Comparison of ENCODE assay signal across 8 cellular contexts in the genomic region with DNA sequence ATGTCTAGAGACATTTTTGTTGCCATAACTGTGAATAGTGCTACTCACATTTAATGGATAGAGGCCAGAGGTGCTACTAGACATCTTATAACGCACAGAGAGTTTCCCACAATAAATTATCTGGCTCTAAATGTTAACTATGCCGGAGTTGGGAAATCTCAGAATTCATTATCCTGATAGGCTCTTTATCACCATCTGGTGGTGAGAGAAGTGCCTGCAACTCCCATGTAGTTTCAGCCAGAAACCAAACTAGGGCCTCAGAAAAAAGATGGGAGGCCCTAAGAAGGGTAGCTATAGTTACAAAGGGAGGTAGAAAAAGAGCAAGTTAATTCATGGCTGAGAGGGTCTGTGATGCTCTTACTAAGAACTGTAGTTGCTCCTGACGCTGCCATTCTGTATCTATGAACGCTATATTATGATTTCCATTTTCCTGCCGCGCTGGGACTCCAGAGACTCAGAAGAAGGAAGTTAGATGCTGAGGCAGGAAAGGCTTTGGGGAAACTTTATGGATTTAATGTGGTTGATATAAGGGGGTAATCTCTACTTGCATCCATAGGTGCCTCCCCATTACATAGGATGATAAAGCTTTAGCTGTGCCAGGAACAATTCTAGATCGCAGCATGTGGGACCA. TPM values are rescaled to one million over a fixed set of nuclear protein-coding genes. Genes with fewer than 3 reads are reported as not detected.
DNase-seq lines count a peak whose midpoint lies in the region; ATAC-seq, FAIRE-seq and TF ChIP-seq lines count a peak whose summit lies in the region.

No MANE protein-coding gene starts in this region.

- peaks cover 19% of the 10 kb centered on the region for H3K4me1 Mint-ChIP-seq in activated CD8-positive, alpha-beta T cell treated with anti-CD3 and anti-CD28 coated beads for 36 hours (ENCODE audit: low read depth)

- H3K9me3 Mint-ChIP-seq in activated CD8-positive, alpha-beta T cell treated with anti-CD3 and anti-CD28 coated beads for 36 hours, result no peaks in the 10 kb centered on the region

- H3K27me3 ChIP-seq in fibroblast of lung (ENCODE audit: control insufficient read depth, insufficient read depth, low read length) (no peaks in the 10 kb centered on the region), neural cell (ENCODE audit: insufficient read depth, low read depth, low read length) (no peaks in the 10 kb centered on the region)

- H3K9me3 ChIP-seq in fibroblast of lung (ENCODE audit: control insufficient read depth, insufficient read depth, low read depth, low read length) (no peaks in the 10 kb centered on the region), neural cell (ENCODE audit: low read length) (no peaks in the 10 kb centered on the region)

- H4K20me1 ChIP-seq in fibroblast of lung (ENCODE audit: control insufficient read depth, extremely low read depth, insufficient read depth, low read length) (no peaks in the 10 kb centered on the region), neural cell (ENCODE audit: insufficient read depth) (no peaks in the 10 kb centered on the region)

- no peaks in the 10 kb centered on the region for H3K9me2 ChIP-seq in neural cell (ENCODE audit: insufficient read depth, low read length)

- DNase-seq in D721Med (ENCODE audit: insufficient read length, low spot score) (no peak), NCI-H2227 (lab: John Stamatoyannopoulos, UW; ENCODE audit: unreplicated experiment) (peak; percentile 71), fibroblast of lung (ENCODE audit: low read depth in 2 of 2) (peak; percentile 37 to 77)
- peak; percentile 64 for DNase-seq in activated CD8-positive, alpha-beta T cell treated with anti-CD3 and anti-CD28 coated beads for 36 hours

- CTCF ChIA-PET in activated CD8-positive, alpha-beta T cell treated with anti-CD3 and anti-CD28 coated beads for 36 hours (lab: Charles Lee), result interaction anchor here (0.7 to 6.1 kb wide), 46 partner anchors 10 to 343 kb away, joined by 3 to 88 read pairs (median 5); a partner anchor contains a TSS

- peak; percentile 44 for ATAC-seq in GM21390 (IDR thresholded peaks at IDR 0.05; ENCODE audit: unreplicated experiment)
- peak; percentile 88 for ATAC-seq in activated CD8-positive, alpha-beta T cell treated with anti-CD3 and anti-CD28 coated beads for 36 hours
- ATAC-seq in HG02840 (IDR thresholded peaks at IDR 0.05; ENCODE audit: low FRiP score, unreplicated experiment), result no peak
- ATAC-seq in GM21786 (IDR thresholded peaks at IDR 0.05; ENCODE audit: unreplicated experiment), result no peak

- H3K27ac Mint-ChIP-seq in activated CD8-positive, alpha-beta T cell treated with anti-CD3 and anti-CD28 coated beads for 36 hours, result peak overlapping the region; percentile 59

- H3K4me3 ChIP-seq in fibroblast of lung (replicated peaks in 1 of 4; ENCODE audit: control extremely low read depth in 1 of 4, insufficient read depth in 1 of 4, low read depth in 3 of 4, low read length in 4 of 4), result no peak overlapping the region
- no peak overlapping the region for H3K4me3 ChIP-seq in neural cell (ENCODE audit: low read length)

- peak; percentile 75 for TF ChIP-seq RAD21 in neural cell (conservative IDR thresholded peaks at IDR 0.05)

- H3K4me1 ChIP-seq in fibroblast of lung (ENCODE audit: control insufficient read depth, extremely low read depth, insufficient read depth, low read length), result no peaks in the 10 kb centered on the region

- H3K27me3 Mint-ChIP-seq in activated CD8-positive, alpha-beta T cell treated with anti-CD3 and anti-CD28 coated beads for 36 hours, result no peaks in the 10 kb centered on the region

- H3K4me2 ChIP-seq in fibroblast of lung (ENCODE audit: extremely low read depth, insufficient read depth, low read length) (no peak overlapping the region), neural cell (ENCODE audit: low read length) (no peak overlapping the region)

- intact Hi-C loops in activated CD8-positive, alpha-beta T cell treated with anti-CD3 and anti-CD28 coated beads for 36 hours (cut with micrococcal nuclease), result no loop called here

- peaks cover 2% of the 10 kb centered on the region for H3K36me3 Mint-ChIP-seq in activated CD8-positive, alpha-beta T cell treated with anti-CD3 and anti-CD28 coated beads for 36 hours (ENCODE audit: low read depth)

- H3K27ac ChIP-seq in fibroblast of lung (ENCODE audit: insufficient read depth, low read length) (no peak overlapping the region), neural cell (ENCODE audit: low read length) (no peak overlapping the region)

- H3F3A ChIP-seq in neural cell (ENCODE audit: insufficient read depth, low read length, poor library complexity, severe bottlenecking), result no peaks in the 10 kb centered on the region

- POLR2A ChIA-PET in activated CD8-positive, alpha-beta T cell treated with anti-CD3 and anti-CD28 coated beads for 36 hours (lab: Charles Lee), result interaction anchor here (0.6 to 1.7 kb wide), 3 partner anchors 10 to 672 kb away, joined by 3 to 6 read pairs (median 3); no protein-coding TSS in a partner anchor

- no peaks in the 10 kb centered on the region for H3K79me2 ChIP-seq in fibroblast of lung (ENCODE audit: control insufficient read depth, insufficient read depth, low read length)
- no peaks in the 10 kb centered on the region for H3K79me2 ChIP-seq in neural cell (replicated peaks; ENCODE audit: insufficient read depth, low read length)

- no peak for FAIRE-seq in D721Med (lab: Jason Lieb, UNC)

- H2AFZ ChIP-seq in fibroblast of lung (ENCODE audit: low read length) (no peak overlapping the region), neural cell (ENCODE audit: low read depth, low read length) (no peak overlapping the region)

- no peak overlapping the region for H3K4me3 Mint-ChIP-seq in activated CD8-positive, alpha-beta T cell treated with anti-CD3 and anti-CD28 coated beads for 36 hours

- TF ChIP-seq EP300 in neural cell (conservative IDR thresholded peaks at IDR 0.05; ENCODE audit: poor library complexity, severe bottlenecking), result no peak

- no peak overlapping the region for H3K9ac ChIP-seq in fibroblast of lung (ENCODE audit: insufficient read depth, low read length)
- H3K9ac ChIP-seq in neural cell (ENCODE audit: low read length), result no peak overlapping the region

- H3K36me3 ChIP-seq in fibroblast of lung (ENCODE audit: control insufficient read depth, insufficient read depth, low read length) (no peaks in the 10 kb centered on the region), neural cell (ENCODE audit: insufficient read depth, low read length) (no peaks in the 10 kb centered on the region)

- TF ChIP-seq CTCF in D721Med (IDR thresholded peaks at IDR 0.05; ENCODE audit: insufficient read depth, missing control alignments) (peak; percentile 84), fibroblast of lung (conservative IDR thresholded peaks at IDR 0.05 in 1 of 2, IDR thresholded peaks at IDR 0.05 in 1 of 2; ENCODE audit: low read depth in 1 of 2, low read length in 2 of 2) (peak; percentile 93 to 98), neural cell (IDR thresholded peaks at IDR 0.05; ENCODE audit: poor library complexity, severe bottlenecking) (peak; percentile 86)
- TF ChIP-seq CTCF in activated CD8-positive, alpha-beta T cell treated with anti-CD3 and anti-CD28 coated beads for 36 hours (IDR thresholded peaks at IDR 0.05), result peak; percentile 85

TF ChIP-seq in neural cell, 6 proteins besides CTCF, POLR2A, EP300 and RAD21:
- TF ChIP-seq TAF1 (IDR thresholded peaks at IDR 0.05; ENCODE audit: low read depth) (no peak), EZH2 (IDR thresholded peaks at IDR 0.05; ENCODE audit: borderline replicate concordance, insufficient read depth, low read length, poor library complexity, severe bottlenecking) (no peak), SMC3 (conservative IDR thresholded peaks at IDR 0.05; ENCODE audit: poor library complexity) (peak; percentile 88)
- TF ChIP-seq, protein P1, sequence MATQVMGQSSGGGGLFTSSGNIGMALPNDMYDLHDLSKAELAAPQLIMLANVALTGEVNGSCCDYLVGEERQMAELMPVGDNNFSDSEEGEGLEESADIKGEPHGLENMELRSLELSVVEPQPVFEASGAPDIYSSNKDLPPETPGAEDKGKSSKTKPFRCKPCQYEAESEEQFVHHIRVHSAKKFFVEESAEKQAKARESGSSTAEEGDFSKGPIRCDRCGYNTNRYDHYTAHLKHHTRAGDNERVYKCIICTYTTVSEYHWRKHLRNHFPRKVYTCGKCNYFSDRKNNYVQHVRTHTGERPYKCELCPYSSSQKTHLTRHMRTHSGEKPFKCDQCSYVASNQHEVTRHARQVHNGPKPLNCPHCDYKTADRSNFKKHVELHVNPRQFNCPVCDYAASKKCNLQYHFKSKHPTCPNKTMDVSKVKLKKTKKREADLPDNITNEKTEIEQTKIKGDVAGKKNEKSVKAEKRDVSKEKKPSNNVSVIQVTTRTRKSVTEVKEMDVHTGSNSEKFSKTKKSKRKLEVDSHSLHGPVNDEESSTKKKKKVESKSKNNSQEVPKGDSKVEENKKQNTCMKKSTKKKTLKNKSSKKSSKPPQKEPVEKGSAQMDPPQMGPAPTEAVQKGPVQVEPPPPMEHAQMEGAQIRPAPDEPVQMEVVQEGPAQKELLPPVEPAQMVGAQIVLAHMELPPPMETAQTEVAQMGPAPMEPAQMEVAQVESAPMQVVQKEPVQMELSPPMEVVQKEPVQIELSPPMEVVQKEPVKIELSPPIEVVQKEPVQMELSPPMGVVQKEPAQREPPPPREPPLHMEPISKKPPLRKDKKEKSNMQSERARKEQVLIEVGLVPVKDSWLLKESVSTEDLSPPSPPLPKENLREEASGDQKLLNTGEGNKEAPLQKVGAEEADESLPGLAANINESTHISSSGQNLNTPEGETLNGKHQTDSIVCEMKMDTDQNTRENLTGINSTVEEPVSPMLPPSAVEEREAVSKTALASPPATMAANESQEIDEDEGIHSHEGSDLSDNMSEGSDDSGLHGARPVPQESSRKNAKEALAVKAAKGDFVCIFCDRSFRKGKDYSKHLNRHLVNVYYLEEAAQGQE (IDR thresholded peaks at IDR 0.05; ENCODE audit: borderline replicate concordance), result peak; percentile 19

RNA-seq across cellular contexts. Expression of a gene that starts 22.9 kb away (rescaled TPM):
- 100 to 1,000 TPM; 140 to 144 TPM for total RNA-seq in activated CD8-positive, alpha-beta T cell treated with anti-CD3 and anti-CD28 coated beads for 36 hours
- total RNA-seq in fibroblast of lung, result 44.9 and 53.2 TPM in 2 replicates
- 44.4 and 73.0 TPM in 2 replicates for polyA plus RNA-seq in fibroblast of lung
- polyA plus RNA-seq in fibroblast of lung (2012), result 71.5 and 111 TPM in 2 replicates
- 20.9 and 54.4 TPM in 2 replicates for polyA minus RNA-seq in fibroblast of lung (ENCODE audit: low replicate concordance)
- polyA plus RNA-seq in neural cell, result 23.0 and 28.3 TPM in 2 replicates
- 21.1 and 23.4 TPM in 2 replicates for polyA minus RNA-seq in neural cell

RNA-seq across cellular contexts. Expression of a gene that starts 50.4 kb away (rescaled TPM):
- 1 to 10 TPM; 1.6 TPM for total RNA-seq in activated CD8-positive, alpha-beta T cell treated with anti-CD3 and anti-CD28 coated beads for 36 hours
- total RNA-seq in fibroblast of lung, result 11.0 and 23.9 TPM in 2 replicates
- polyA plus RNA-seq in fibroblast of lung (0.92 and 5.0 TPM in 2 replicates), neural cell (30.1 and 42.4 TPM in 2 replicates)
- polyA plus RNA-seq in fibroblast of lung (2012), result 1.9 and 8.5 TPM in 2 replicates
- polyA minus RNA-seq in fibroblast of lung (ENCODE audit: low replicate concordance) (17.9 and 76.9 TPM in 2 replicates), neural cell (113 and 126 TPM in 2 replicates)

Comparison
In these comparisons a context has a peak if more than half of its experiments do, and no peak if none do; other contexts are left out.
1. ATAC-seq: peak in GM21390 (single experiment) and activated CD8-positive, alpha-beta T cell treated with anti-CD3 and anti-CD28 coated beads for 36 hours (single experiment); none in HG02840 (single experiment) and GM21786 (single experiment).
2. Peak in every context shown above with its lines, with median percentiles within 50 percentile points of each other: CTCF ChIP-seq.